Comparison of ENCODE assay signal across 9 cellular contexts in genomic region chr2:200373973-200374416, GRCh38.
DNase-seq lines count a peak whose midpoint lies in the region; ATAC-seq, FAIRE-seq and TF ChIP-seq lines count a peak whose summit lies in the region.
"Had no signal": no experiment of that assay in that cellular context is flagged by ENCODE, and none has a peak within 500 bp of the region (broad histone marks: within the 10 kb centered on the region; RNA-seq: fewer than 3 reads in every experiment).

No MANE protein-coding gene starts in this region.

- peak overlapping the region; percentile 86 for H3K4me3 Mint-ChIP-seq in activated naive CD8-positive, alpha-beta T cell

- peak; percentile 87 for ATAC-seq in GM19467 (IDR thresholded peaks at IDR 0.05; ENCODE audit: unreplicated experiment)
- ATAC-seq in HG03457 (IDR thresholded peaks at IDR 0.05; ENCODE audit: unreplicated experiment), result peak; percentile 85

- TF ChIP-seq CTCF in DOHH2 (IDR thresholded peaks at IDR 0.05; ENCODE audit: low read depth, low read length, poor library complexity, severe bottlenecking) (no peak), esophagus muscularis mucosa (IDR thresholded peaks at IDR 0.05) (no peak)

- H4K20me1 ChIP-seq in DOHH2 (ENCODE audit: control insufficient read depth, insufficient read depth, low read depth, low read length), result no peaks in the 10 kb centered on the region

- DNase-seq in small intestine, result peak; percentile 89
- no peak for DNase-seq in D341Med (ENCODE audit: low spot score)
- DNase-seq in cardiac septum (ENCODE audit: low spot score), result no peak
- DNase-seq in esophagus muscularis mucosa (ENCODE audit: extremely low spot score), result no peak

- no peaks in the 10 kb centered on the region for H3K9me3 Mint-ChIP-seq in activated naive CD8-positive, alpha-beta T cell (ENCODE audit: low read depth)

- no peak for TF ChIP-seq EP300 in esophagus muscularis mucosa (IDR thresholded peaks at IDR 0.05)

- no peaks in the 10 kb centered on the region for H3K9me2 ChIP-seq in DOHH2 (replicated peaks; ENCODE audit: control insufficient read depth, low read length)

- no peaks in the 10 kb centered on the region for H3K36me3 ChIP-seq in DOHH2 (ENCODE audit: control insufficient read depth, low read length)
- H3K36me3 ChIP-seq in small intestine (ENCODE audit: control insufficient read depth in 2 of 2, insufficient read depth in 2 of 2, low read length in 2 of 2), result no peaks in the 10 kb centered on the region
- H3K36me3 ChIP-seq in esophagus muscularis mucosa, result no peaks in the 10 kb centered on the region

- H3K27me3 ChIP-seq in DOHH2 (ENCODE audit: control insufficient read depth, low read length), result peaks cover 13% of the 10 kb centered on the region
- H3K27me3 ChIP-seq in small intestine (ENCODE audit: control insufficient read depth in 2 of 2, insufficient read depth in 2 of 2, low read length in 2 of 2), result no peaks in the 10 kb centered on the region
- no peaks in the 10 kb centered on the region for H3K27me3 ChIP-seq in esophagus muscularis mucosa

- H3K27ac ChIP-seq in DOHH2 (ENCODE audit: low read depth, low read length), result no peak overlapping the region
- peak overlapping the region; percentile 69 to 77 for H3K27ac ChIP-seq in small intestine (ENCODE audit: low read depth in 1 of 2, low read length in 1 of 2)
- no peak overlapping the region for H3K27ac ChIP-seq in esophagus muscularis mucosa (replicated peaks in 1 of 4)

- no peak for FAIRE-seq in small intestine (lab: Jason Lieb, UNC)
- FAIRE-seq: endometrium had no signal

- no peaks in the 10 kb centered on the region for H3K4me1 ChIP-seq in DOHH2 (ENCODE audit: control insufficient read depth, low read length)
- H3K4me1 ChIP-seq in small intestine (ENCODE audit: control insufficient read depth in 2 of 2, insufficient read depth in 1 of 2, low read depth in 1 of 2, low read length in 1 of 2), result peaks cover 7 to 18% of the 10 kb centered on the region in 2 donors
- H3K4me1 ChIP-seq in esophagus muscularis mucosa, result peaks cover 30 to 52% (median 37%) of the 10 kb centered on the region in 4 donors

- 7 to 32% (median 15%) methylated on average over 5 of the region's 5 CpGs for WGBS in small intestine, 3 donors
- WGBS in esophagus muscularis mucosa, result 53% methylated on average over 5 of the region's 5 CpGs

- H3K27ac Mint-ChIP-seq in activated naive CD8-positive, alpha-beta T cell, result peak overlapping the region; percentile 92

- intact Hi-C loops in cardiac septum (cut with DNase I) (no loop called here), esophagus muscularis mucosa (cut with DNase I) (no loop called here)

- H3K79me2 ChIP-seq in DOHH2 (ENCODE audit: control insufficient read depth, low read length), result no peaks in the 10 kb centered on the region

- no peak for TF ChIP-seq POLR2A in esophagus muscularis mucosa (IDR thresholded peaks at IDR 0.05; ENCODE audit: low read depth)

- H3F3A ChIP-seq in DOHH2 (ENCODE audit: control insufficient read depth, insufficient read depth), result no peaks in the 10 kb centered on the region

- H3K4me3 ChIP-seq in DOHH2 (ENCODE audit: low read length) (no peak overlapping the region), small intestine (ENCODE audit: low read depth in 1 of 2, low read length in 2 of 2) (peak overlapping the region in 1 of 2 donors; percentile 17), esophagus muscularis mucosa (peak overlapping the region in 1 of 4 donors; percentile 14)

- peak overlapping the region; percentile 32 for H3K4me2 ChIP-seq in DOHH2 (ENCODE audit: low read length)

- H3K27me3 Mint-ChIP-seq in activated naive CD8-positive, alpha-beta T cell, result no peaks in the 10 kb centered on the region

- H3K4me1 Mint-ChIP-seq in activated naive CD8-positive, alpha-beta T cell (ENCODE audit: low read depth), result peaks cover 51% of the 10 kb centered on the region

- peaks cover 10% of the 10 kb centered on the region for H3K36me3 Mint-ChIP-seq in activated naive CD8-positive, alpha-beta T cell

- H3K9me3 ChIP-seq in DOHH2 (ENCODE audit: control insufficient read depth, insufficient read depth, low read length) (no peaks in the 10 kb centered on the region), small intestine (ENCODE audit: control insufficient read depth, low read depth) (no peaks in the 10 kb centered on the region), esophagus muscularis mucosa (no peaks in the 10 kb centered on the region)

Comparison
In these comparisons a context has a peak if more than half of its experiments do, and no peak if none do; other contexts are left out.
1. H3K27ac ChIP-seq: peak in small intestine (2 of 2); none in DOHH2 (single experiment) and esophagus muscularis mucosa (0 of 4).